ENCODE assay signal across 8 cellular contexts in genomic region chr13:52652980-52653303, GRCh38.
DNase-seq lines count a peak whose midpoint lies in the region; ATAC-seq and TF ChIP-seq lines count a peak whose summit lies in the region.

No MANE protein-coding gene starts in this region.

- H3K4me3 ChIP-seq in GM06990 (replicated peaks; ENCODE audit: low read depth, low read length) = peak overlapping the region; percentile 81
- H3K4me3 ChIP-seq in HUES6 (ENCODE audit: low read depth, low read length) = peak overlapping the region; percentile 80
- H3K4me3 ChIP-seq in coronary artery = peak overlapping the region; percentile 86
- peak overlapping the region; percentile 88 to 89 for H3K4me3 ChIP-seq in mucosa of rectum (ENCODE audit: low read length in 2 of 2)

- H3K9ac ChIP-seq in HUES6 (ENCODE audit: low read length) (peak overlapping the region; percentile 97), mucosa of rectum (ENCODE audit: low read depth in 1 of 2, low read length in 2 of 2) (peak overlapping the region; percentile 84 to 88)

- DNase-seq in GM06990 (ENCODE audit: extremely low read depth, insufficient read length) = no peak
- DNase-seq in coronary artery (ENCODE audit: low spot score) = no peak
- DNase-seq in NCI-H2171 (lab: John Stamatoyannopoulos, UW) = no peak
- DNase-seq in stimulated activated CD4-positive, alpha-beta T cell treated with anti-CD3 and anti-CD28 coated beads, Interleukin-2, amount 100 ng/mL, for 48 hours = no peak
- DNase-seq in cerebellar nuclear complex (lab: John Stamatoyannopoulos, UW) = no peak

- H3K9me3 ChIP-seq in HUES6 (ENCODE audit: control insufficient read depth, insufficient read depth, low read depth, low read length) (no peaks in the 10 kb centered on the region), mucosa of rectum (ENCODE audit: control insufficient read depth in 2 of 2, low read length in 2 of 2) (no peaks in the 10 kb centered on the region)

- H3K27ac ChIP-seq in HUES6 (ENCODE audit: low read depth, low read length) (peak overlapping the region; percentile 97), coronary artery (peak overlapping the region; percentile 92 to 95), mucosa of rectum (ENCODE audit: low read depth in 2 of 2, low read length in 2 of 2) (peak overlapping the region; percentile 99 to 100)

- ATAC-seq in GM21529 (IDR thresholded peaks at IDR 0.05; ENCODE audit: unreplicated experiment) = peak; percentile 34

- H3K4me1 ChIP-seq in HUES6 (ENCODE audit: control insufficient read depth, insufficient read depth, low read length) (peaks cover 2% of the 10 kb centered on the region; the same call in 1 of the 2 replicates), mucosa of rectum (ENCODE audit: control insufficient read depth in 2 of 2, insufficient read depth in 2 of 2, low read length in 2 of 2) (peaks cover 13% of the 10 kb centered on the region in 2 donors)

- no peaks in the 10 kb centered on the region; the same call in 1 of the 2 replicates for H3K36me3 ChIP-seq in GM06990 (ENCODE audit: control insufficient read depth, insufficient read depth, low read length)
- H3K36me3 ChIP-seq in HUES6 (ENCODE audit: control insufficient read depth, insufficient read depth, low read length) = peaks cover 37% of the 10 kb centered on the region
- H3K36me3 ChIP-seq in mucosa of rectum (ENCODE audit: control insufficient read depth in 2 of 2, insufficient read depth in 2 of 2, low read length in 2 of 2) = peaks cover 2 to 3% of the 10 kb centered on the region in 2 donors

- TF ChIP-seq CTCF in GM06990 (IDR thresholded peaks at IDR 0.05; ENCODE audit: insufficient read depth, low read length, poor library complexity, severe bottlenecking) (no peak), coronary artery (IDR thresholded peaks at IDR 0.05) (peak; percentile 13)

- H3K27me3 ChIP-seq in GM06990 (replicated peaks; ENCODE audit: control insufficient read depth, insufficient read depth, low read length) = no peaks in the 10 kb centered on the region
- no peaks in the 10 kb centered on the region for H3K27me3 ChIP-seq in HUES6 (ENCODE audit: control insufficient read depth, insufficient read depth, low read length)
- H3K27me3 ChIP-seq in mucosa of rectum (ENCODE audit: control insufficient read depth in 2 of 2, insufficient read depth in 2 of 2, low read length in 2 of 2) = no peaks in the 10 kb centered on the region
